ENCODE assay signal across 12 cellular contexts in the genomic region with DNA sequence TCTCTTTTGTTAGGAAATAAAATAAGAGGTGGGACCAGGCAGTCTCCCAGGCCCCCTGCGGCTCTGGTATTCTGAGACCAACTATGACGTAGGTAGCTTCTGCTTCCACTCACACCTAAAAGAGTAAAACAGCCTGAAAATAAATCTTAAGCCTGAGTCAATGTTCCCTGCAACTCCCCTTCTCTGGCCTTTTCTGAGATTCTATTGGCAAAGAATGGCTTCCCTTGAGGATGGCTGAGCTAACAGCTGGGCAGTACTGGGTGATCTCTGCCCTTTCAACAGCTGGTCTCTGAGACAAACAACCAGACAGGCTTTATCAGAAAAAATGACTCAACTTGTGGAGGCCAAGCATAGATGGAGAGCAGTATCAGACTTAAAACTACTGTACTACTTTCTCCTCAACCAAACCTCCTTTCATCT. TPM values are rescaled to one million over a fixed set of nuclear protein-coding genes. Genes with fewer than 3 reads are reported as not detected.
DNase-seq lines count a peak whose midpoint lies in the region; ATAC-seq and TF ChIP-seq lines count a peak whose summit lies in the region.
"Had no signal": no experiment of that assay in that cellular context is flagged by ENCODE, and none has a peak within 500 bp of the region (broad histone marks: within the 10 kb centered on the region; RNA-seq: fewer than 3 reads in every experiment).

No MANE protein-coding gene starts in this region.

- H3K27ac ChIP-seq in osteoblast (ENCODE audit: low read depth, low read length), result peak overlapping the region; percentile 94

- TF ChIP-seq CTCF in fibroblast of the aortic adventitia (IDR thresholded peaks at IDR 0.05; ENCODE audit: insufficient read depth, low read length) (no peak), osteoblast (IDR thresholded peaks at IDR 0.05; ENCODE audit: extremely low read depth, low read depth, low read length) (no peak)

- no peak overlapping the region for H3K4me3 ChIP-seq in fibroblast of the aortic adventitia (ENCODE audit: low read depth, low read length)
- H3K4me3 ChIP-seq in osteoblast (ENCODE audit: insufficient read depth, low read length), result no peak overlapping the region

- peak overlapping the region in 1 of 2 donors; percentile 17 for H3K27ac Mint-ChIP-seq in stimulated activated naive CD8-positive, alpha-beta T cell treated with anti-CD3 and anti-CD28 coated beads, Interleukin-15, amount 100 ng/mL, for 72 hours
- no peak overlapping the region for H3K27ac Mint-ChIP-seq in activated CD4-positive, alpha-beta memory T cell treated with anti-CD3 and anti-CD28 coated beads, Interleukin-2, amount 10 ng/mL, durations not matched to agents 7 days and 5 days
- H3K27ac Mint-ChIP-seq in effector memory CD8-positive, alpha-beta T cell, result no peak overlapping the region
- H3K27ac Mint-ChIP-seq: memory B cell had no signal

- POLR2A ChIA-PET in activated CD4-positive, alpha-beta memory T cell treated with anti-CD3 and anti-CD28 coated beads, Interleukin-2, amount 10 ng/mL, durations not matched to agents 7 days and 5 days (lab: Charles Lee), result no interaction called here

- peaks cover 6% of the 10 kb centered on the region for H3K36me3 ChIP-seq in osteoblast (ENCODE audit: insufficient read depth, low read length)

- H4K20me1 ChIP-seq in osteoblast (ENCODE audit: insufficient read depth, low read length), result peaks cover 7% of the 10 kb centered on the region

- H3K4me1 Mint-ChIP-seq in stimulated activated naive CD8-positive, alpha-beta T cell treated with anti-CD3 and anti-CD28 coated beads, Interleukin-15, amount 100 ng/mL, for 72 hours, result peaks cover 20% of the 10 kb centered on the region
- H3K4me1 Mint-ChIP-seq in activated CD4-positive, alpha-beta memory T cell treated with anti-CD3 and anti-CD28 coated beads, Interleukin-2, amount 10 ng/mL, durations not matched to agents 7 days and 5 days, result peaks cover 14% of the 10 kb centered on the region
- peaks cover 8 to 19% of the 10 kb centered on the region in 2 donors for H3K4me1 Mint-ChIP-seq in effector memory CD8-positive, alpha-beta T cell (ENCODE audit: low read depth in 2 of 2)
- H3K4me1 Mint-ChIP-seq: memory B cell had no signal

- peaks cover 45% of the 10 kb centered on the region for H3K4me1 ChIP-seq in osteoblast (ENCODE audit: insufficient read depth, low read length)

- CTCF ChIA-PET in activated CD4-positive, alpha-beta memory T cell treated with anti-CD3 and anti-CD28 coated beads, Interleukin-2, amount 10 ng/mL, durations not matched to agents 7 days and 5 days (lab: Charles Lee), result no interaction called here

- no peaks in the 10 kb centered on the region for H3K9me3 ChIP-seq in osteoblast (ENCODE audit: low read depth, low read length)

- H3K79me2 ChIP-seq in osteoblast (ENCODE audit: insufficient read depth, low read length), result peaks cover 90% of the 10 kb centered on the region

- no peak for DNase-seq in stimulated activated naive CD8-positive, alpha-beta T cell treated with anti-CD3 and anti-CD28 coated beads, Interleukin-15, Interleukin-2, amounts not matched to agents 100 U/mL and 50 U/mL, for 24 hours
- DNase-seq in stimulated activated naive CD8-positive, alpha-beta T cell treated with anti-CD3 and anti-CD28 coated beads, Interleukin-15, amount 100 ng/mL, for 72 hours, result no peak
- DNase-seq in fibroblast of the aortic adventitia (ENCODE audit: low read depth) (peak; percentile 96), osteoblast (ENCODE audit: insufficient read length, low spot score, missing footprints) (peak; percentile 63)
- DNase-seq in activated CD4-positive, alpha-beta memory T cell treated with anti-CD3 and anti-CD28 coated beads, Interleukin-2, amount 10 ng/mL, durations not matched to agents 7 days and 5 days, result no peak
- DNase-seq in effector memory CD8-positive, alpha-beta T cell, result no peak
- DNase-seq: ACHN, NCI-H1930, SHP77 had no signal

- H3K9me3 Mint-ChIP-seq in stimulated activated naive CD8-positive, alpha-beta T cell treated with anti-CD3 and anti-CD28 coated beads, Interleukin-15, amount 100 ng/mL, for 72 hours, result peaks cover 0 to 2% of the 10 kb centered on the region in 2 donors
- peaks cover 2% of the 10 kb centered on the region for H3K9me3 Mint-ChIP-seq in activated CD4-positive, alpha-beta memory T cell treated with anti-CD3 and anti-CD28 coated beads, Interleukin-2, amount 10 ng/mL, durations not matched to agents 7 days and 5 days
- H3K9me3 Mint-ChIP-seq in effector memory CD8-positive, alpha-beta T cell, result no peaks in the 10 kb centered on the region
- H3K9me3 Mint-ChIP-seq: memory B cell had no signal

- H3K4me2 ChIP-seq in osteoblast (ENCODE audit: insufficient read depth, low read length), result no peak overlapping the region

- H3K36me3 Mint-ChIP-seq in activated CD4-positive, alpha-beta memory T cell treated with anti-CD3 and anti-CD28 coated beads, Interleukin-2, amount 10 ng/mL, durations not matched to agents 7 days and 5 days (ENCODE audit: low read depth), result peaks cover 6% of the 10 kb centered on the region
- H3K36me3 Mint-ChIP-seq in effector memory CD8-positive, alpha-beta T cell (ENCODE audit: insufficient read depth), result no peaks in the 10 kb centered on the region
- H3K36me3 Mint-ChIP-seq: memory B cell had no signal

- no peaks in the 10 kb centered on the region for H3K27me3 ChIP-seq in osteoblast (ENCODE audit: insufficient read depth, low read length)

- no peak overlapping the region for H2AFZ ChIP-seq in osteoblast (ENCODE audit: low read length)

- peak; percentile 36 for ATAC-seq in stimulated activated naive CD8-positive, alpha-beta T cell treated with anti-CD3 and anti-CD28 coated beads, Interleukin-15, Interleukin-2, amounts not matched to agents 100 U/mL and 50 U/mL, for 24 hours
- no peak for ATAC-seq in stimulated activated naive CD8-positive, alpha-beta T cell treated with anti-CD3 and anti-CD28 coated beads, Interleukin-15, amount 100 ng/mL, for 72 hours
- ATAC-seq in GM18511 (IDR thresholded peaks at IDR 0.05; ENCODE audit: unreplicated experiment) (no peak), GM19455 (IDR thresholded peaks at IDR 0.05; ENCODE audit: unreplicated experiment) (no peak)
- no peak for ATAC-seq in effector memory CD8-positive, alpha-beta T cell (replicated peaks)

- H3K27me3 Mint-ChIP-seq in stimulated activated naive CD8-positive, alpha-beta T cell treated with anti-CD3 and anti-CD28 coated beads, Interleukin-15, amount 100 ng/mL, for 72 hours, result no peaks in the 10 kb centered on the region
- no peaks in the 10 kb centered on the region for H3K27me3 Mint-ChIP-seq in activated CD4-positive, alpha-beta memory T cell treated with anti-CD3 and anti-CD28 coated beads, Interleukin-2, amount 10 ng/mL, durations not matched to agents 7 days and 5 days
- H3K27me3 Mint-ChIP-seq in effector memory CD8-positive, alpha-beta T cell, result no peaks in the 10 kb centered on the region
- H3K27me3 Mint-ChIP-seq: memory B cell had no signal

- no peak overlapping the region for H3K4me3 Mint-ChIP-seq in stimulated activated naive CD8-positive, alpha-beta T cell treated with anti-CD3 and anti-CD28 coated beads, Interleukin-15, amount 100 ng/mL, for 72 hours
- H3K4me3 Mint-ChIP-seq in activated CD4-positive, alpha-beta memory T cell treated with anti-CD3 and anti-CD28 coated beads, Interleukin-2, amount 10 ng/mL, durations not matched to agents 7 days and 5 days, result no peak overlapping the region
- no peak overlapping the region for H3K4me3 Mint-ChIP-seq in effector memory CD8-positive, alpha-beta T cell
- H3K4me3 Mint-ChIP-seq: memory B cell had no signal

RNA-seq across cellular contexts. Expression of a gene that starts 58.7 kb away (rescaled TPM):
- total RNA-seq in fibroblast of the aortic adventitia (ENCODE audit: low replicate concordance) (16.1 and 36.8 TPM in 2 replicates), osteoblast (26.5 and 28.6 TPM in 2 replicates)
- total RNA-seq in activated CD4-positive, alpha-beta memory T cell treated with anti-CD3 and anti-CD28 coated beads, Interleukin-2, amount 10 ng/mL, durations not matched to agents 7 days and 5 days, result 10 to 100 TPM; 42.2 to 44.7 TPM

Comparison
In these comparisons a context has a peak if more than half of its experiments do, and no peak if none do; other contexts are left out.
1. DNase-seq: peak in fibroblast of the aortic adventitia (single experiment) and osteoblast (single experiment); none in stimulated activated naive CD8-positive, alpha-beta T cell treated with anti-CD3 and anti-CD28 coated beads, Interleukin-15, Interleukin-2, amounts not matched to agents 100 U/mL and 50 U/mL, for 24 hours (single experiment), stimulated activated naive CD8-positive, alpha-beta T cell treated with anti-CD3 and anti-CD28 coated beads, Interleukin-15, amount 100 ng/mL, for 72 hours (0 of 2), activated CD4-positive, alpha-beta memory T cell treated with anti-CD3 and anti-CD28 coated beads, Interleukin-2, amount 10 ng/mL, durations not matched to agents 7 days and 5 days (single experiment) and effector memory CD8-positive, alpha-beta T cell (0 of 3).